8 cellular contexts compared by ENCODE assay signal in genomic region chr2:70789304-70790078, GRCh38. TPM values are rescaled to one million over a fixed set of nuclear protein-coding genes. Genes with fewer than 3 reads are reported as not detected.
DNase-seq lines count a peak whose midpoint lies in the region; ATAC-seq, FAIRE-seq and TF ChIP-seq lines count a peak whose summit lies in the region.

No MANE protein-coding gene starts in this region.

- no peaks in the 10 kb centered on the region for H3K9me3 ChIP-seq in CD8-positive, alpha-beta T cell (ENCODE audit: low read length)
- H3K9me3 ChIP-seq in PC-9 (ENCODE audit: insufficient read depth, low read depth) (no peaks in the 10 kb centered on the region), suprapubic skin (no peaks in the 10 kb centered on the region)

- H3K9me3 Mint-ChIP-seq in CD8-positive, alpha-beta T cell, result no peaks in the 10 kb centered on the region
- H3K9me3 Mint-ChIP-seq in activated T-helper 2 cell treated with anti-CD3 and anti-CD28 coated beads, Interferon-gamma antibody, Interleukin-2, Interleukin-4, amounts not matched to agents 10 μg/mL and 5 μg/mL and 100 μg/mL, durations not matched to agents 14 hours and 24 hours and 36 hours, result no peaks in the 10 kb centered on the region

- H3K79me2 ChIP-seq in PC-9 (ENCODE audit: low read depth), result no peaks in the 10 kb centered on the region

- peaks cover 51% of the 10 kb centered on the region for H3K27me3 Mint-ChIP-seq in CD8-positive, alpha-beta T cell (ENCODE audit: low read depth)
- peaks cover 62% of the 10 kb centered on the region for H3K27me3 Mint-ChIP-seq in activated T-helper 2 cell treated with anti-CD3 and anti-CD28 coated beads, Interferon-gamma antibody, Interleukin-2, Interleukin-4, amounts not matched to agents 10 μg/mL and 5 μg/mL and 100 μg/mL, durations not matched to agents 14 hours and 24 hours and 36 hours (ENCODE audit: low read depth)

- H3K27ac Mint-ChIP-seq in CD8-positive, alpha-beta T cell, result no peak overlapping the region
- H3K27ac Mint-ChIP-seq in activated T-helper 2 cell treated with anti-CD3 and anti-CD28 coated beads, Interferon-gamma antibody, Interleukin-2, Interleukin-4, amounts not matched to agents 10 μg/mL and 5 μg/mL and 100 μg/mL, durations not matched to agents 14 hours and 24 hours and 36 hours, result no peak overlapping the region

- no TSS peak for BruUV-seq in PC-9 (replicated peaks; lab: Mats Ljungman, UMichigan)

- peak; percentile 30 to 73 (median 60) for DNase-seq in CD8-positive, alpha-beta T cell
- peak; percentile 82 for DNase-seq in HuH-7 (ENCODE audit: low spot score)
- peak in 1 of 2 experiments; percentile 44 for DNase-seq in PC-9
- DNase-seq in activated T-helper 2 cell treated with anti-CD3 and anti-CD28 coated beads, Interferon-gamma antibody, Interleukin-2, Interleukin-4, amounts not matched to agents 10 μg/mL and 5 μg/mL and 100 μg/mL, durations not matched to agents 14 hours and 24 hours and 36 hours (ENCODE audit: low spot score), result peak; percentile 60
- DNase-seq in frontal cortex (ENCODE audit: low spot score in 2 of 2), result peak; percentile 73 to 74
- no peak for DNase-seq in omental fat pad (ENCODE audit: low spot score)
- no peak for DNase-seq in suprapubic skin (ENCODE audit: low spot score in 2 of 2)

- no peaks in the 10 kb centered on the region for H3F3A ChIP-seq in PC-9 (ENCODE audit: insufficient read depth, low read depth)

- peak; percentile 54 for TF ChIP-seq CTCF in CD8-positive, alpha-beta T cell (IDR thresholded peaks at IDR 0.05)
- TF ChIP-seq CTCF in PC-9 (conservative IDR thresholded peaks at IDR 0.05), result peak; percentile 58
- TF ChIP-seq CTCF in omental fat pad (IDR thresholded peaks at IDR 0.05), result no peak
- peak; percentile 1 to 50 for TF ChIP-seq CTCF in suprapubic skin (IDR thresholded peaks at IDR 0.05)

- H2AFZ ChIP-seq in PC-9, result peak overlapping the region; percentile 6; the same call in 1 of the 2 replicates

- H3K4me3 ChIP-seq in CD8-positive, alpha-beta T cell (ENCODE audit: low read depth, low read length), result peak overlapping the region; percentile 36
- no peak overlapping the region for H3K4me3 ChIP-seq in PC-9
- peak overlapping the region; percentile 41 for H3K4me3 ChIP-seq in suprapubic skin

- peaks cover 13% of the 10 kb centered on the region for H3K4me1 Mint-ChIP-seq in CD8-positive, alpha-beta T cell (ENCODE audit: low read depth)
- H3K4me1 Mint-ChIP-seq in activated T-helper 2 cell treated with anti-CD3 and anti-CD28 coated beads, Interferon-gamma antibody, Interleukin-2, Interleukin-4, amounts not matched to agents 10 μg/mL and 5 μg/mL and 100 μg/mL, durations not matched to agents 14 hours and 24 hours and 36 hours (ENCODE audit: low read depth), result peaks cover 12% of the 10 kb centered on the region

- H3K4me3 Mint-ChIP-seq in CD8-positive, alpha-beta T cell, result peak overlapping the region; percentile 82
- peak overlapping the region; percentile 67 for H3K4me3 Mint-ChIP-seq in activated T-helper 2 cell treated with anti-CD3 and anti-CD28 coated beads, Interferon-gamma antibody, Interleukin-2, Interleukin-4, amounts not matched to agents 10 μg/mL and 5 μg/mL and 100 μg/mL, durations not matched to agents 14 hours and 24 hours and 36 hours (ENCODE audit: low read depth)

- no peaks in the 10 kb centered on the region for H3K36me3 Mint-ChIP-seq in CD8-positive, alpha-beta T cell
- no peaks in the 10 kb centered on the region for H3K36me3 Mint-ChIP-seq in activated T-helper 2 cell treated with anti-CD3 and anti-CD28 coated beads, Interferon-gamma antibody, Interleukin-2, Interleukin-4, amounts not matched to agents 10 μg/mL and 5 μg/mL and 100 μg/mL, durations not matched to agents 14 hours and 24 hours and 36 hours (ENCODE audit: low read depth)

- H3K27me3 ChIP-seq in CD8-positive, alpha-beta T cell (ENCODE audit: insufficient read depth, low read length), result peaks cover 7% of the 10 kb centered on the region
- H3K27me3 ChIP-seq in PC-9 (ENCODE audit: insufficient read depth, low read depth) (peaks cover 32% of the 10 kb centered on the region), suprapubic skin (peaks cover 67% of the 10 kb centered on the region)

- no peak for TF ChIP-seq POLR2A in suprapubic skin (IDR thresholded peaks at IDR 0.05)

- WGBS in suprapubic skin, result 6% methylated on average over 24 of the region's 32 CpGs

- no peaks in the 10 kb centered on the region for H3K36me3 ChIP-seq in CD8-positive, alpha-beta T cell (ENCODE audit: insufficient read depth, low read length)
- no peaks in the 10 kb centered on the region for H3K36me3 ChIP-seq in PC-9 (ENCODE audit: low read depth)
- no peaks in the 10 kb centered on the region for H3K36me3 ChIP-seq in suprapubic skin

- H3K27ac ChIP-seq in CD8-positive, alpha-beta T cell (ENCODE audit: low read depth, low read length), result no peak overlapping the region
- no peak overlapping the region for H3K27ac ChIP-seq in PC-9
- H3K27ac ChIP-seq in suprapubic skin, result no peak overlapping the region

- no peak overlapping the region for H3K4me2 ChIP-seq in PC-9

- POLR2A ChIA-PET in CD8-positive, alpha-beta T cell (lab: Charles Lee), result no interaction called here
- POLR2A ChIA-PET in PC-9 (lab: Charles Lee; ENCODE audit: unreplicated experiment), result interaction anchor here (0.6 kb wide), 1 partner anchor 554 kb away, joined by 18 read pairs; no protein-coding TSS in a partner anchor

- intact Hi-C loops in CD8-positive, alpha-beta T cell (cut with DNase I, micrococcal nuclease), result loop anchor here (1.0 to 10.0 kb wide), 9 partner anchors 73 to 487 kb away; partner anchors contain the start of gene FAM136A (in 2 of the 2)
- intact Hi-C loops in PC-9 (cut with micrococcal nuclease; ENCODE audit: unreplicated experiment), result loop anchor here (1.0 to 5.0 kb wide), 3 partner anchors 73 to 358 kb away; no protein-coding TSS in a partner anchor
- intact Hi-C loops in activated T-helper 2 cell treated with anti-CD3 and anti-CD28 coated beads, Interferon-gamma antibody, Interleukin-2, Interleukin-4, amounts not matched to agents 10 μg/mL and 5 μg/mL and 100 μg/mL, durations not matched to agents 14 hours and 24 hours and 36 hours (cut with micrococcal nuclease), result loop anchor here (1.0 to 10.0 kb wide), 5 partner anchors 83 to 485 kb away; partner anchors contain the start of genes FAM136A and TGFA

- H3K9me2 ChIP-seq in PC-9 (ENCODE audit: insufficient read depth), result no peaks in the 10 kb centered on the region

- no peak for FAIRE-seq in frontal cortex (lab: Jason Lieb, UNC)

- peaks cover 8% of the 10 kb centered on the region for H3K4me1 ChIP-seq in CD8-positive, alpha-beta T cell (ENCODE audit: insufficient read depth, low read length)
- H3K4me1 ChIP-seq in PC-9 (replicated peaks; ENCODE audit: insufficient read depth) (no peaks in the 10 kb centered on the region), suprapubic skin (peaks cover 14% of the 10 kb centered on the region)

- no peaks in the 10 kb centered on the region for H4K20me1 ChIP-seq in PC-9 (ENCODE audit: insufficient read depth)

- CTCF ChIA-PET in CD8-positive, alpha-beta T cell (lab: Charles Lee), result interaction anchor here (0.6 to 8.0 kb wide), 21 partner anchors 9 to 218 kb away, joined by 3 to 66 read pairs (median 3); no protein-coding TSS in a partner anchor
- CTCF ChIA-PET in PC-9 (lab: Charles Lee), result interaction anchor here (1.1 kb wide), 1 partner anchor 365 kb away, joined by 3 read pairs; no protein-coding TSS in a partner anchor

- TF ChIP-seq EP300 in suprapubic skin (IDR thresholded peaks at IDR 0.05), result no peak

- ATAC-seq in CD8-positive, alpha-beta T cell, result peak; percentile 73
- peak; percentile 75 for ATAC-seq in omental fat pad (ENCODE audit: low FRiP score)
- no peak for ATAC-seq in GM21737 (IDR thresholded peaks at IDR 0.05; ENCODE audit: unreplicated experiment)

RNA-seq across cellular contexts. Expression of gene FIGLA, which starts 1.0 kb away (rescaled TPM):
- not detected for total RNA-seq in CD8-positive, alpha-beta T cell
- total RNA-seq in PC-9 (2021), result not detected in 2 replicates
- not detected in 2 replicates for total RNA-seq in activated T-helper 2 cell treated with anti-CD3 and anti-CD28 coated beads, Interferon-gamma antibody, Interleukin-2, Interleukin-4, amounts not matched to agents 10 μg/mL and 5 μg/mL and 100 μg/mL, durations not matched to agents 14 hours and 24 hours and 36 hours
- not detected for total RNA-seq in frontal cortex
- not detected for total RNA-seq in omental fat pad
- total RNA-seq in suprapubic skin, result not detected

RNA-seq across cellular contexts. Expression of gene ADD2, which starts 21.5 kb away (rescaled TPM):
- 1 to 10 TPM; 2.5 to 3.0 TPM for total RNA-seq in CD8-positive, alpha-beta T cell
- total RNA-seq in PC-9 (2021) (3.5 and 3.8 TPM in 2 replicates), frontal cortex (291 TPM), omental fat pad (1 to 10 TPM; 3.2 to 4.8 (median 4.3) TPM), suprapubic skin (1 to 10 TPM; 1.4 to 2.3 (median 1.5) TPM)
- total RNA-seq in activated T-helper 2 cell treated with anti-CD3 and anti-CD28 coated beads, Interferon-gamma antibody, Interleukin-2, Interleukin-4, amounts not matched to agents 10 μg/mL and 5 μg/mL and 100 μg/mL, durations not matched to agents 14 hours and 24 hours and 36 hours, result 3.1 and 3.2 TPM in 2 replicates

RNA-seq across cellular contexts. Expression of gene CLEC4F, which starts 30.9 kb away (rescaled TPM):
- total RNA-seq in CD8-positive, alpha-beta T cell, result not detected
- total RNA-seq in PC-9 (2021), result not detected in 2 replicates
- 0.11 TPM in 1 of 2 replicates, not detected in the other for total RNA-seq in activated T-helper 2 cell treated with anti-CD3 and anti-CD28 coated beads, Interferon-gamma antibody, Interleukin-2, Interleukin-4, amounts not matched to agents 10 μg/mL and 5 μg/mL and 100 μg/mL, durations not matched to agents 14 hours and 24 hours and 36 hours
- not detected for total RNA-seq in frontal cortex
- total RNA-seq in omental fat pad, result 1 to 10 TPM in 1 of 4 donors, under 1 TPM in 1, not detected in 2; 0.56 to 2.7 TPM
- 1 to 10 TPM in 2 of 4 donors, under 1 TPM in 2; 0.60 to 3.0 (median 0.93) TPM for total RNA-seq in suprapubic skin

RNA-seq across cellular contexts. Expression of gene CD207, which starts 46.1 kb away (rescaled TPM):
- total RNA-seq in CD8-positive, alpha-beta T cell, result not detected
- total RNA-seq in PC-9 (2021), result not detected in 2 replicates
- not detected in 2 replicates for total RNA-seq in activated T-helper 2 cell treated with anti-CD3 and anti-CD28 coated beads, Interferon-gamma antibody, Interleukin-2, Interleukin-4, amounts not matched to agents 10 μg/mL and 5 μg/mL and 100 μg/mL, durations not matched to agents 14 hours and 24 hours and 36 hours
- total RNA-seq in frontal cortex, result not detected
- total RNA-seq in omental fat pad, result under 1 TPM in 2 of 4 donors, not detected in 2; 0.28 to 0.47 TPM
- 10 to 100 TPM; 25.4 to 81.3 (median 50.5) TPM for total RNA-seq in suprapubic skin

Comparison
In these comparisons a context has a peak if more than half of its experiments do, and no peak if none do; other contexts are left out.
1. DNase-seq: peak in CD8-positive, alpha-beta T cell (7 of 7), HuH-7 (single experiment), activated T-helper 2 cell treated with anti-CD3 and anti-CD28 coated beads, Interferon-gamma antibody, Interleukin-2, Interleukin-4, amounts not matched to agents 10 μg/mL and 5 μg/mL and 100 μg/mL, durations not matched to agents 14 hours and 24 hours and 36 hours (single experiment) and frontal cortex (2 of 2); none in omental fat pad (single experiment) and suprapubic skin (0 of 2).
2. CTCF ChIP-seq: peak in CD8-positive, alpha-beta T cell (single experiment), PC-9 (single experiment) and suprapubic skin (2 of 2); none in omental fat pad (0 of 3).
3. RNA of gene ADD2, which starts 21.5 kb away (total RNA-seq): 291 TPM in frontal cortex (single experiment); 3.2 to 4.8 TPM in omental fat pad, 3.5 to 3.8 TPM in PC-9, 3.1 to 3.2 TPM in activated T-helper 2 cell treated with anti-CD3 and anti-CD28 coated beads, Interferon-gamma antibody, Interleukin-2, Interleukin-4, amounts not matched to agents 10 μg/mL and 5 μg/mL and 100 μg/mL, durations not matched to agents 14 hours and 24 hours and 36 hours, 2.5 to 3.0 TPM in CD8-positive, alpha-beta T cell and 1.4 to 2.3 TPM in suprapubic skin; every median in the first group is over 10 times any median in the second.